Comparison of ENCODE assay signal across 21 cellular contexts in genomic region chr1:157284446-157284845, GRCh38.
"Had no signal": no experiment of that assay in that cellular context is flagged by ENCODE, and none has a peak within 500 bp of the region (broad histone marks: within the 10 kb centered on the region; RNA-seq: fewer than 3 reads in every experiment).

No MANE protein-coding gene starts in this region.

- H3K9me3 ChIP-seq: SJSA1 had no signal

- FAIRE-seq: RCC 7860 had no signal

- DNase-seq: IMR-90, Kasumi-1, MM.1S, NCI-H1092 treated with DMSO at 0.1 percent for 48 hours, NCI-H1436, NCI-H187, NCI-H2029, NCI-H2081 treated with DMSO at 0.1 percent for 48 hours, NCI-H2171 treated with DMSO at 0.1 percent for 48 hours, NCI-H345, NCI-H446 treated with DMSO at 0.1 percent for 48 hours, NCI-H524, NCI-H69, NCI-H774, Right ventricle myocardium superior, RPMI8226, SIG-M5 had no signal

- H3K27me3 ChIP-seq: SJSA1 had no signal

- H3K4me3 ChIP-seq: SJSA1, SK-N-MC had no signal

- H3K27ac ChIP-seq: KMS-11, SJSA1, SK-N-MC had no signal

- H3K9ac ChIP-seq: KMS-11 had no signal

- H3K4me2 ChIP-seq: KMS-11 had no signal
